ENCODE assay signal across 11 cellular contexts in the genomic region with DNA sequence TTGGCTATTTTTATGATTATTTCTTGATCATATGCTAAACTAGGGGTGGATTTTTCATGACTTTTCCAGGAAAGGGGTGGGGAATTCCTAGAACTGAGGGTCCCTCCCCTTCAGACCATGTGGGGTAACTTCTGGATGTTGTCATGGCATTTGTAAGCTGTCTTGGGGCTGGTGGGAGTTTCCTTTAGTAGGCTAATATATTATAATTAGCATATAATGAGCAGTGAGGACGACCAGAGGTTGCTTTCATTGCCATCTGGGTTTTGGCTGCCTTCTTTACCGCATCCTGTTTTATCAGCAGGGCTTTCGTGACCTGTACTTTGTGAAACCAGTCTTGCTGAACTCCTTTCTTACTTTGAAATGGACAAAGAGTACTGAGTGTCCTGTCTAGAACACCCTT. TPM values are rescaled to one million over a fixed set of nuclear protein-coding genes. Genes with fewer than 3 reads are reported as not detected.
A peak's percentile ranks its signal among the peaks of the same experiment; 100 is the strongest.
DNase-seq lines count a peak whose midpoint lies in the region; ATAC-seq and TF ChIP-seq lines count a peak whose summit lies in the region.
"Had no signal": no experiment of that assay in that cellular context is flagged by ENCODE, and none has a peak within 500 bp of the region (broad histone marks: within the 10 kb centered on the region; RNA-seq: fewer than 3 reads in every experiment).

No MANE protein-coding gene starts in this region.

- H3K4me3 ChIP-seq in GM06990 (replicated peaks; ENCODE audit: low read depth, low read length) (no peak overlapping the region), breast epithelium (no peak overlapping the region)

- ATAC-seq in GM19043 (IDR thresholded peaks at IDR 0.05; ENCODE audit: low read depth, unreplicated experiment) (peak; percentile 96), HG02642 (IDR thresholded peaks at IDR 0.05; ENCODE audit: poor library complexity, unreplicated experiment) (peak; percentile 82), HG03460 (IDR thresholded peaks at IDR 0.05; ENCODE audit: unreplicated experiment) (peak; percentile 74)

- H3K27ac ChIP-seq in breast epithelium: no peak overlapping the region

- no peaks in the 10 kb centered on the region for H3K9me3 ChIP-seq in breast epithelium

- intact Hi-C loops in breast epithelium (cut with DNase I; ENCODE audit: low total_unique reads): no loop called here

- H3K27me3 ChIP-seq in GM06990 (replicated peaks; ENCODE audit: control insufficient read depth, insufficient read depth, low read length) (no peaks in the 10 kb centered on the region), breast epithelium (no peaks in the 10 kb centered on the region)

- DNase-seq in GM06990 (ENCODE audit: extremely low read depth, insufficient read length) (peak; percentile 9), COLO829 (ENCODE audit: low spot score) (no peak), hippocampal formation (lab: John Stamatoyannopoulos, UW) (no peak), breast epithelium (ENCODE audit: low spot score in 2 of 2) (no peak), globus pallidus (ENCODE audit: low spot score) (no peak)
- DNase-seq: activated CD4-positive, alpha-beta T cell treated with anti-CD3 and anti-CD28 coated beads for 48 hours; activated naive CD4-positive, alpha-beta T cell; NCI-H1092 treated with DMSO at 0.1 percent for 48 hours had no signal

- H3K36me3 ChIP-seq in GM06990 (ENCODE audit: control insufficient read depth, insufficient read depth, low read length): no peaks in the 10 kb centered on the region
- H3K36me3 ChIP-seq in breast epithelium: no peaks in the 10 kb centered on the region

- TF ChIP-seq CTCF in GM06990 (IDR thresholded peaks at IDR 0.05; ENCODE audit: insufficient read depth, low read length, poor library complexity, severe bottlenecking): no peak
- no peak for TF ChIP-seq CTCF in breast epithelium (IDR thresholded peaks at IDR 0.05)

- TF ChIP-seq POLR2A in breast epithelium (IDR thresholded peaks at IDR 0.05): no peak

- H3K4me1 ChIP-seq in breast epithelium: no peaks in the 10 kb centered on the region

RNA-seq across cellular contexts. Expression of gene ABCA5, which starts 40.4 kb away (rescaled TPM):
- total RNA-seq in breast epithelium: 100 to 1,000 TPM in 1 of 3 donors, 10 to 100 TPM in 2; 88.8 to 152 (median 93.1) TPM

RNA-seq across cellular contexts. Expression of gene MAP2K6, which starts 47.2 kb away (rescaled TPM):
- 10 to 100 TPM; 10.9 to 54.9 (median 16.7) TPM for total RNA-seq in breast epithelium
